7 cellular contexts compared by ENCODE assay signal in the genomic region with DNA sequence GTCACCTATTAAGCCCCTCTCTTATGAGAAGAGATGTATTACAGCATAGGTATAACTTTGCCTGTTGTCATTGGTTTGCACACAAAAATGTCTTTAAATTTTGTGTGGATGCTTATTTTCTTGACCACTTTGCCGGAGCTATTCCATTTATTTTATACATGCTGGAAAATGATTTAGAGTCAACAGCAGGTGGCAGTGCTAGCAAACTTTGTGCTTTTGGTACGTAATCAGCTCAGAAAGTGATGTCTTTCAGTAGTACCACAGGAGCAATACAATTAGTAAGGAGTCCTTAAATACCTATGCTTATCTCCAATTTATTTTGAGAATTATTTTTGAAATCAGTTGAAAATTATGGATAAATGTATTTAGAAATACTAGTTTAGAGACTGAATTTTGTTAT.
DNase-seq lines count a peak whose midpoint lies in the region; ATAC-seq and TF ChIP-seq lines count a peak whose summit lies in the region.

No MANE protein-coding gene starts in this region.

- H3K4me3 ChIP-seq in cardiac fibroblast (replicated peaks in 1 of 2; ENCODE audit: low read depth in 2 of 2, low read length in 2 of 2) = no peak overlapping the region

- peak; percentile 52 for TF ChIP-seq CTCF in cardiac fibroblast (IDR thresholded peaks at IDR 0.05; ENCODE audit: low read depth, low read length)

- DNase-seq in GM04504 (ENCODE audit: low read depth) (peak; percentile 17), NCI-H524 (lab: John Stamatoyannopoulos, UW) (peak; percentile 39 to 66), cardiac fibroblast (ENCODE audit: low read depth in 2 of 2) (peak; percentile 66 to 72), midbrain (lab: John Stamatoyannopoulos, UW) (peak; percentile 58), ecto neural progenitor cell (ENCODE audit: low spot score) (no peak)

- peak; percentile 63 for ATAC-seq in HG02870 (IDR thresholded peaks at IDR 0.05; ENCODE audit: unreplicated experiment)
- ATAC-seq in HG03280 (IDR thresholded peaks at IDR 0.05; ENCODE audit: unreplicated experiment) = no peak
